8 cellular contexts compared by ENCODE assay signal in the genomic region with DNA sequence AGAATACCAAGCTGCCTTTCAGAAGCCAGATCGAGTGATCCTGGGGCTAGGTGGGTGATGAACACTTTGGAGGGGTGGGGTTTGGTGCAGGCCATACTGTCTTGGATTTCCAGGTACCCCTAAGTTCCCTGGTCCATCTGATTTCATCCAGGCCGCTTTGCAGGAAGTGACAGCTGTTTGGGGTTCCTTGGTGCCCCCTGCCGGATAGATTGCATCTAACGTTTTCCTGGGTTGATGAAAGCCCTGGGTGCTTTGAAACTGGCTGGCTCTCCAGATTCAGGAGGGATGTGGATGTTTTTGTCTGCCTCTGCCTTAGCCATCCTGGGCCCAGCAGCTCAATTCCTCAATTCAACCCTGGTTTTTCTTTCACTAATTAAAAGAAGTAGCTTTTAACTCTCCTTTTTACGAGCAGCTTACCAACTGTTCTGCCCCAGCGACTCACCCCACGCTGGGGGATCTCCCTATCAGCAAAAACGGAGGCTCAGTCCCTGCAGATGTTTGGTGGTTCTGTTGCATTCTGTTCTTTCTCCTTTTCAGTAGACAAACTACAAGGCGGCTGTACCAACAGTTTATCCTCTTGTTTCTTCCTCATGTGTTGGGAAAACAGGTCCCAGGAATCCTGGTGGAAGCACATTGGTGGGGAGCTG. TPM values are rescaled to one million over a fixed set of nuclear protein-coding genes. Genes with fewer than 3 reads are reported as not detected.
A peak's percentile ranks its signal among the peaks of the same experiment; 100 is the strongest.
DNase-seq lines count a peak whose midpoint lies in the region; ATAC-seq and TF ChIP-seq lines count a peak whose summit lies in the region.

No MANE protein-coding gene starts in this region.

- intact Hi-C loops in testis (cut with DNase I; ENCODE audit: low total_unique reads), result loop anchor here (5.0 kb wide), 1 partner anchor 77 kb away; no protein-coding TSS in a partner anchor

- H3K4me3 ChIP-seq in fibroblast of villous mesenchyme (ENCODE audit: low read depth, low read length) (no peak overlapping the region), testis (no peak overlapping the region)

- DNase-seq in D341Med (ENCODE audit: low spot score) (peak; percentile 61), HT1080 (ENCODE audit: low read depth) (peak; percentile 64), RPMI7951 (ENCODE audit: low read depth) (peak; percentile 68), fibroblast of villous mesenchyme (ENCODE audit: low read depth) (peak; percentile 66), nucleus accumbens (lab: John Stamatoyannopoulos, UW) (peak in 53 of 56 donors; percentile 13 to 92 (median 67)), testis (peak; percentile 83)
- peak; percentile 42 to 54 for DNase-seq in activated T-helper 1 cell treated with anti-CD3 and anti-CD28 coated beads, Interleukin-2, amount 50 U/mL, for 16 hours (ENCODE audit: low read depth in 1 of 2, low spot score in 1 of 2)

- peak; percentile 85 for ATAC-seq in GM21367 (IDR thresholded peaks at IDR 0.05; ENCODE audit: unreplicated experiment)

- no peak overlapping the region for H3K27ac ChIP-seq in testis

- no peaks in the 10 kb centered on the region for H3K27me3 ChIP-seq in testis

- 52 to 58% methylated on average over 9 of the region's 9 CpGs for WGBS in testis, 2 donors

- no peaks in the 10 kb centered on the region for H3K4me1 ChIP-seq in testis

- no peaks in the 10 kb centered on the region for H3K36me3 ChIP-seq in testis (ENCODE audit: low read depth, missing control alignments)

- TF ChIP-seq POLR2A in testis (IDR thresholded peaks at IDR 0.05), result no peak

- H3K9me3 ChIP-seq in testis, result no peaks in the 10 kb centered on the region

- peak; percentile 75 for TF ChIP-seq CTCF in fibroblast of villous mesenchyme (IDR thresholded peaks at IDR 0.05; ENCODE audit: insufficient read depth, low read depth, low read length)
- TF ChIP-seq CTCF in testis (IDR thresholded peaks at IDR 0.05), result peak in 2 of 3 experiments; percentile 39 to 64

RNA-seq across cellular contexts. Expression of a gene that starts 37.1 kb away (rescaled TPM):
- total RNA-seq in HT1080 (2014; rRNA removed; shearing (Covaris generic)), result 0.72 and 1.2 TPM in 2 replicates
- 0.06 and 0.10 TPM in 2 replicates for polyA plus RNA-seq in HT1080 (2015; cell fraction: cytosol; rRNA removed)
- 0.69 and 0.88 TPM in 2 replicates for polyA plus RNA-seq in HT1080 (2015; cell fraction: nucleus; rRNA removed)
- 2.2 and 2.5 TPM in 2 replicates for total RNA-seq in RPMI7951 (2014; rRNA removed; shearing (Covaris generic))
- total RNA-seq in fibroblast of villous mesenchyme (0.32 and 0.86 TPM in 2 replicates), testis (10 to 100 TPM; 36.3 to 37.4 TPM)
- polyA plus RNA-seq in testis (ENCODE audit: insufficient read depth, low read depth, low replicate concordance), result 18.0 TPM

Comparison
In these comparisons a context has a peak if more than half of its experiments do, and no peak if none do; other contexts are left out.
1. RNA of a gene that starts 37.1 kb away (total RNA-seq): 36.3 to 37.4 TPM in testis; 2.2 to 2.5 TPM in RPMI7951, 0.32 to 0.86 TPM in fibroblast of villous mesenchyme and 0.72 to 1.2 TPM in HT1080; every median in the first group is over 10 times any median in the second.
2. Peak in every context shown above with its lines, with median percentiles within 50 percentile points of each other: DNase-seq.